Comparison of ENCODE assay signal across 20 cellular contexts in the genomic region with DNA sequence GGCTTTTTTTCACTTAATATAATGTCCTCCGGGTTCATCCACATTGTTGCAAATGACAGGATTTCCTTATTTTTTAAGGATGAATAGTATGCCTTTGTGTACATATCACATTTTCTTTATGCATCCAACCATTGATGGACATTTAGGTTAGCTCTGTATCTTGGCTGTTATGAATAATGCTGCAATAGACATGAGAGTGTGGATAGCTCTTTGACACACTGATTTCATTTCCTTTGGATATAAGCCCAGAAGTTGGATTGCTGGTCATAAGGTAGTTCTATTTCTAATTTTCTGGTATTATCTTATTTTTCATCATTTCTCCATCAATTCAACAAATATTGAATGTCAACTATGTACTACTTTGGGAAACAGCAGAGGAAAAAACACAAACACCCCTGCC.
DNase-seq lines count a peak whose midpoint lies in the region; ATAC-seq, FAIRE-seq and TF ChIP-seq lines count a peak whose summit lies in the region.
"Had no signal": no experiment of that assay in that cellular context is flagged by ENCODE, and none has a peak within 500 bp of the region (broad histone marks: within the 10 kb centered on the region; RNA-seq: fewer than 3 reads in every experiment).

No MANE protein-coding gene starts in this region.

- POLR2A ChIA-PET in A673 (lab: Charles Lee; ENCODE audit: low non-redundant PET) (no interaction called here), endothelial cell of umbilical vein (lab: Charles Lee) (no interaction called here)

- in situ Hi-C loops in GM23248 (cut with MboI), result no loop called here

- peak overlapping the region; percentile 41 for H3K27ac ChIP-seq in A673 (ENCODE audit: low read depth, low read length, poor library complexity, severe bottlenecking)
- no peak overlapping the region for H3K27ac ChIP-seq in GM23248
- H3K27ac ChIP-seq in endothelial cell of umbilical vein (ENCODE audit: insufficient read depth, low read depth, low read length), result no peak overlapping the region
- H3K27ac ChIP-seq: HL-60 had no signal

- H3K9me3 ChIP-seq in A673 (ENCODE audit: low read depth, low read length, poor library complexity, severe bottlenecking), result no peaks in the 10 kb centered on the region
- H3K9me3 ChIP-seq in GM23248 (ENCODE audit: low read depth), result no peaks in the 10 kb centered on the region
- H3K9me3 ChIP-seq in endothelial cell of umbilical vein (replicated peaks; ENCODE audit: control insufficient read depth, insufficient read depth, low read length), result no peaks in the 10 kb centered on the region
- H3K9me3 ChIP-seq: BE2C, HAP-1 had no signal

- H3K4me3 Mint-ChIP-seq in progenitor cell of endocrine pancreas (ENCODE audit: low read depth) (no peak overlapping the region), mesothelial cell of epicardium (no peak overlapping the region)
- H3K4me3 Mint-ChIP-seq: CD4-positive, CD25-positive, alpha-beta regulatory T cell; CD8-positive, alpha-beta memory T cell had no signal

- H3K27me3 Mint-ChIP-seq in progenitor cell of endocrine pancreas (no peaks in the 10 kb centered on the region), mesothelial cell of epicardium (ENCODE audit: low read depth) (no peaks in the 10 kb centered on the region)

- H3K4me1 ChIP-seq in A673 (ENCODE audit: insufficient read depth, low read length, poor library complexity, severe bottlenecking), result peaks cover 81% of the 10 kb centered on the region
- no peaks in the 10 kb centered on the region for H3K4me1 ChIP-seq in GM23248 (ENCODE audit: insufficient read depth)
- H3K4me1 ChIP-seq in endothelial cell of umbilical vein (ENCODE audit: control insufficient read depth, extremely low read depth, insufficient read depth, low read length), result no peaks in the 10 kb centered on the region
- H3K4me1 ChIP-seq: BE2C, HAP-1 had no signal

- TF ChIP-seq CTCF in A673 (conservative IDR thresholded peaks at IDR 0.05; ENCODE audit: low read depth, low read length), result no peak
- no peak for TF ChIP-seq CTCF in endothelial cell of umbilical vein (IDR thresholded peaks at IDR 0.05; ENCODE audit: extremely low read depth in 1 of 2, insufficient read depth in 1 of 2, low read depth in 1 of 2, low read length in 2 of 2)
- TF ChIP-seq CTCF in progenitor cell of endocrine pancreas (IDR thresholded peaks at IDR 0.05; ENCODE audit: unreplicated experiment), result no peak
- no peak for TF ChIP-seq CTCF in mesothelial cell of epicardium (IDR thresholded peaks at IDR 0.05; ENCODE audit: unreplicated experiment)

- H4K20me1 ChIP-seq in GM23248 (ENCODE audit: insufficient read depth), result no peaks in the 10 kb centered on the region
- no peaks in the 10 kb centered on the region for H4K20me1 ChIP-seq in endothelial cell of umbilical vein (replicated peaks; ENCODE audit: control insufficient read depth, extremely low read depth, insufficient read depth, low read length)

- no peaks in the 10 kb centered on the region for H3K27me3 ChIP-seq in A673 (replicated peaks; ENCODE audit: insufficient read depth, low read depth, low read length, poor library complexity)
- no peaks in the 10 kb centered on the region for H3K27me3 ChIP-seq in GM23248 (replicated peaks; ENCODE audit: insufficient read depth)
- peaks cover 3% of the 10 kb centered on the region in 2 experiments for H3K27me3 ChIP-seq in endothelial cell of umbilical vein (ENCODE audit: control insufficient read depth in 2 of 2, insufficient read depth in 2 of 2, low read length in 2 of 2)
- H3K27me3 ChIP-seq: BE2C had no signal

- no peaks in the 10 kb centered on the region for H3K36me3 Mint-ChIP-seq in progenitor cell of endocrine pancreas (ENCODE audit: insufficient read depth)
- H3K36me3 Mint-ChIP-seq in mesothelial cell of epicardium, result no peaks in the 10 kb centered on the region
- H3K36me3 Mint-ChIP-seq: CD4-positive, CD25-positive, alpha-beta regulatory T cell; CD8-positive, alpha-beta memory T cell had no signal

- no peak overlapping the region for H3K4me2 ChIP-seq in GM23248 (ENCODE audit: unreplicated experiment)
- H3K4me2 ChIP-seq in endothelial cell of umbilical vein (ENCODE audit: insufficient read depth, low read length), result no peak overlapping the region

- H3K9me1 ChIP-seq in endothelial cell of umbilical vein (replicated peaks; ENCODE audit: control insufficient read depth, extremely low read depth, insufficient read depth, low read length), result no peaks in the 10 kb centered on the region

- H3K4me3 ChIP-seq in A673 (ENCODE audit: low read depth, low read length, poor library complexity, severe bottlenecking) (no peak overlapping the region), GM23248 (no peak overlapping the region), endothelial cell of umbilical vein (replicated peaks in 1 of 3; ENCODE audit: insufficient read depth in 1 of 3, low read depth in 1 of 3, low read length in 3 of 3) (no peak overlapping the region)
- H3K4me3 ChIP-seq: HAP-1 had no signal

- ATAC-seq in HG03175 (IDR thresholded peaks at IDR 0.05; ENCODE audit: unreplicated experiment), result no peak

- H3K9me2 ChIP-seq in GM23248 (ENCODE audit: insufficient read depth), result no peaks in the 10 kb centered on the region

- H2AFZ ChIP-seq in GM23248 (no peak overlapping the region), endothelial cell of umbilical vein (ENCODE audit: low read depth, low read length) (no peak overlapping the region)

- no peaks in the 10 kb centered on the region for H3K36me3 ChIP-seq in A673 (ENCODE audit: insufficient read depth, low read length, poor library complexity, severe bottlenecking)
- H3K36me3 ChIP-seq in GM23248 (ENCODE audit: low read depth), result no peaks in the 10 kb centered on the region
- no peaks in the 10 kb centered on the region for H3K36me3 ChIP-seq in endothelial cell of umbilical vein (ENCODE audit: control insufficient read depth in 2 of 2, extremely low read depth in 1 of 2, insufficient read depth in 2 of 2, low read length in 2 of 2)
- H3K36me3 ChIP-seq: BE2C, HAP-1 had no signal

- FAIRE-seq in endothelial cell of umbilical vein (lab: Jason Lieb, UNC), result no peak
- FAIRE-seq: G401.6, GM12891, GM19239, HTR-8/SVneo had no signal

- TF ChIP-seq POLR2A in endothelial cell of umbilical vein (IDR thresholded peaks at IDR 0.05; ENCODE audit: low read depth, low read length), result no peak

- H3K9ac ChIP-seq in GM23248 (no peak overlapping the region), endothelial cell of umbilical vein (replicated peaks; ENCODE audit: extremely low read depth, insufficient read depth, low read length) (no peak overlapping the region)

- H3K9me3 Mint-ChIP-seq in progenitor cell of endocrine pancreas (ENCODE audit: low read depth), result no peaks in the 10 kb centered on the region
- H3K9me3 Mint-ChIP-seq in mesothelial cell of epicardium, result no peaks in the 10 kb centered on the region
- H3K9me3 Mint-ChIP-seq: CD8-positive, alpha-beta memory T cell had no signal

- no peaks in the 10 kb centered on the region for H3F3A ChIP-seq in GM23248 (ENCODE audit: insufficient read depth)

- 72 to 73% methylated on average over 1 of the region's 1 CpG for WGBS in GM23248 (ENCODE audit: low coverage in 1 of 2, low lambda C conversion rate in 2 of 2, missing lambda C conversion rate in 2 of 2), 2 experiments

- peak overlapping the region; percentile 75 for H3K27ac Mint-ChIP-seq in progenitor cell of endocrine pancreas
- no peak overlapping the region for H3K27ac Mint-ChIP-seq in mesothelial cell of epicardium
- H3K27ac Mint-ChIP-seq: CD4-positive, CD25-positive, alpha-beta regulatory T cell; CD8-positive, alpha-beta memory T cell had no signal

- DNase-seq in A673 (ENCODE audit: low spot score) (no peak), GM23248 (peak; percentile 14), endothelial cell of umbilical vein (ENCODE audit: low read depth, low spot score) (peak; percentile 4), progenitor cell of endocrine pancreas (ENCODE audit: low spot score, unreplicated experiment) (no peak), mesothelial cell of epicardium (ENCODE audit: low spot score in 2 of 2, unreplicated experiment in 2 of 2) (no peak), HPDE6-E6E7 (ENCODE audit: extremely low spot score) (no peak)
- DNase-seq: ACHN; BE2C; C1 segment of cervical spinal cord; CD4-positive, CD25-positive, alpha-beta regulatory T cell; CD8-positive, alpha-beta memory T cell; COR-L47; IMR-90 had no signal

- H3K4me1 Mint-ChIP-seq in progenitor cell of endocrine pancreas (ENCODE audit: low read depth) (no peaks in the 10 kb centered on the region), mesothelial cell of epicardium (peaks cover 41% of the 10 kb centered on the region)
- H3K4me1 Mint-ChIP-seq: CD4-positive, CD25-positive, alpha-beta regulatory T cell; CD8-positive, alpha-beta memory T cell had no signal

- no TSS peak for BruUV-seq in A673 (replicated peaks; lab: Mats Ljungman, UMichigan)
- BruUV-seq in endothelial cell of umbilical vein (replicated peaks; lab: Mats Ljungman, UMichigan), result no TSS peak

- dilution Hi-C loops in endothelial cell of umbilical vein (cut with MboI; ENCODE audit: extremely low pct_ligation_motif_present, low sequenced_read_pairs), result no loop called here

- intact Hi-C loops in A673 (cut with micrococcal nuclease; ENCODE audit: unreplicated experiment) (loop anchor here (5.0 kb wide), 1 partner anchor 120 kb away; no protein-coding TSS in a partner anchor), endothelial cell of umbilical vein (cut with micrococcal nuclease) (loop anchor here (1.0 kb wide), 1 partner anchor 8 kb away; no protein-coding TSS in a partner anchor)

- CTCF ChIA-PET in A673 (lab: Charles Lee), result interaction anchor here (0.6 kb wide), 1 partner anchor 36 kb away, joined by 3 read pairs; no protein-coding TSS in a partner anchor
- CTCF ChIA-PET in endothelial cell of umbilical vein (lab: Charles Lee), result interaction anchor here (0.9 to 1.5 kb wide), 3 partner anchors 10 to 38 kb away, joined by 3 to 4 read pairs (median 3); no protein-coding TSS in a partner anchor

- H3K79me2 ChIP-seq in GM23248 (ENCODE audit: insufficient read depth) (no peaks in the 10 kb centered on the region), endothelial cell of umbilical vein (ENCODE audit: control insufficient read depth, insufficient read depth, low read length) (no peaks in the 10 kb centered on the region)

TF ChIP-seq in endothelial cell of umbilical vein, 7 proteins besides CTCF, POLR2A, EP300 and RAD21:
- TF ChIP-seq JUN (IDR thresholded peaks at IDR 0.05; ENCODE audit: borderline replicate concordance, insufficient read depth, insufficient read length, low read depth) (no peak), POLR2AphosphoS5 (IDR thresholded peaks at IDR 0.05; ENCODE audit: insufficient read depth, low read depth, low read length) (no peak), GATA2 (IDR thresholded peaks at IDR 0.05; ENCODE audit: insufficient read depth, insufficient read length, low read depth, low read length) (no peak), EZH2 (IDR thresholded peaks at IDR 0.05; ENCODE audit: borderline replicate concordance, low read depth, low read length, severe bottlenecking) (no peak), FOS (IDR thresholded peaks at IDR 0.05; ENCODE audit: borderline replicate concordance, insufficient read depth, low read length) (no peak)

Comparison
In these comparisons a context has a peak if more than half of its experiments do, and no peak if none do; other contexts are left out.
1. DNase-seq: peak in GM23248 (single experiment) and endothelial cell of umbilical vein (single experiment); none in A673 (single experiment), progenitor cell of endocrine pancreas (single experiment), mesothelial cell of epicardium (0 of 2) and HPDE6-E6E7 (single experiment).